Comparison of ENCODE assay signal across 32 cellular contexts in the genomic region with DNA sequence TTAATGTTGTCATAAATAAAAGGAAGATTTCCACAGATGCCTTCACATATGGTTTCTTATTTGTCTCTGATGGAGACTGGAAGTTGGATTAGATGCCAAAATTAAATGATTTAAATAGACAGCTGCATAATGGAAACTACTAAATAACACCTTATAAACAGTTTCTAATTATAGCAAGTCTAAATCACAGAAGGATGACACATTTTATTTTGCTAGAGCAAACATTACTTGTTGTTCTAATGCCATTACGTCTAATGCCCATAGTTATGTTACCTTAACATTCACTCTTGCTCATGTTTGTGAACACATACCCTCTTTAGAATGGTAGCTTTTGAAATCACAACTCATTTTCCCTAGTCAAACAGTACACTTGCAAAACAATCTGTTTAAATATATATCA.
"Had no signal": no experiment of that assay in that cellular context is flagged by ENCODE, and none has a peak within 500 bp of the region (broad histone marks: within the 10 kb centered on the region; RNA-seq: fewer than 3 reads in every experiment).

No MANE protein-coding gene starts in this region.

- H3K36me3 ChIP-seq: neutrophil, ovary, right lobe of liver, sigmoid colon, spleen, stomach, thoracic aorta, thyroid gland, tibial nerve, upper lobe of left lung, vagina had no signal

- H3K27me3 ChIP-seq: neutrophil, ovary, right lobe of liver, sigmoid colon, spleen, stomach, thyroid gland, tibial nerve, upper lobe of left lung, vagina had no signal

- H3K27ac ChIP-seq: neutrophil, ovary, parathyroid adenoma, psoas muscle, right lobe of liver, sigmoid colon, skin epidermis, spleen, stomach, thoracic aorta, thyroid gland, tibial nerve, upper lobe of left lung, vagina had no signal

- H3K27ac Mint-ChIP-seq: naive thymus-derived CD8-positive, alpha-beta T cell; natural killer cell treated with Interleukin-12 subunit alpha and Interleukin-12 subunit beta and Interleukin-15 and Interleukin-18, amount 100 ng/mL, for 72 hours; nephron progenitor cell; progenitor cell of endocrine pancreas; stimulated activated effector memory CD8-positive, alpha-beta T cell treated with anti-CD3 and anti-CD28 coated beads, Interleukin-12 subunit alpha, Interleukin-12 subunit beta, amount 100 ng/mL, for 72 hours; stimulated activated naive B cell treated with anti-CD40 and anti-IgM and Interleukin-4, amounts not matched to agents 10 μg/mL and 1 μg/mL and 100 μg/mL, for 72 hours; stimulated activated naive CD8-positive, alpha-beta T cell treated with anti-CD3 and anti-CD28 coated beads, Interleukin-15, Interleukin-2, amounts not matched to agents 100 ng/mL and 50 ng/mL, for 24 hours had no signal

- H3K9me3 Mint-ChIP-seq: nephron progenitor cell; neural crest cell; stimulated activated naive B cell treated with anti-CD40 and anti-IgM and Interleukin-4, amounts not matched to agents 10 μg/mL and 1 μg/mL and 100 μg/mL, for 72 hours; stimulated activated naive CD8-positive, alpha-beta T cell treated with anti-CD3 and anti-CD28 coated beads, Interleukin-15, Interleukin-2, amounts not matched to agents 100 ng/mL and 50 ng/mL, for 24 hours had no signal

- DNase-seq: naive thymus-derived CD8-positive, alpha-beta T cell; nephron progenitor cell; nucleus accumbens; ovary; posterior cingulate gyrus; psoas muscle; right cardiac atrium; right lobe of liver; sigmoid colon; spleen; stimulated activated CD4-positive, alpha-beta T cell treated with anti-CD3 and anti-CD28 coated beads, Interleukin-12 subunit alpha, Interleukin-12 subunit beta, amount 100 ng/mL, for 4 hours; stimulated activated CD4-positive, alpha-beta T cell treated with anti-CD3 and anti-CD28 coated beads, Interleukin-2, amount 100 ng/mL, for 24 hours; stimulated activated CD4-positive, alpha-beta T cell treated with anti-CD3 and anti-CD28 coated beads, Interleukin-2, amount 100 ng/mL, for 48 hours; stimulated activated CD4-positive, alpha-beta T cell treated with anti-CD3 and anti-CD28 coated beads, Interleukin-4, amount 100 ng/mL, for 24 hours; stimulated activated naive B cell treated with anti-CD40 and anti-IgM and Interleukin-4, amounts not matched to agents 10 μg/mL and 1 μg/mL and 100 μg/mL, for 72 hours; stimulated activated naive CD4-positive, alpha-beta T cell treated with Interleukin-2 at 50 U/mL for 16 hours; stomach; thyroid gland; trophoblast cell; upper lobe of left lung had no signal

- H3K4me3 Mint-ChIP-seq: naive thymus-derived CD8-positive, alpha-beta T cell; natural killer cell treated with Interleukin-12 subunit alpha and Interleukin-12 subunit beta and Interleukin-15 and Interleukin-18, amount 100 ng/mL, for 72 hours; nephron progenitor cell; neural crest cell; stimulated activated effector memory CD8-positive, alpha-beta T cell treated with anti-CD3 and anti-CD28 coated beads, Interleukin-12 subunit alpha, Interleukin-12 subunit beta, amount 100 ng/mL, for 72 hours; stimulated activated naive B cell treated with anti-CD40 and anti-IgM and Interleukin-4, amounts not matched to agents 10 μg/mL and 1 μg/mL and 100 μg/mL, for 72 hours; stimulated activated naive CD8-positive, alpha-beta T cell treated with anti-CD3 and anti-CD28 coated beads, Interleukin-15, Interleukin-2, amounts not matched to agents 100 ng/mL and 50 ng/mL, for 24 hours had no signal

- ATAC-seq: naive thymus-derived CD8-positive, alpha-beta T cell; natural killer cell treated with Interleukin-12 subunit alpha and Interleukin-12 subunit beta and Interleukin-15 and Interleukin-18, amount 100 ng/mL, for 72 hours; right cardiac atrium; right lobe of liver; stimulated activated effector memory CD8-positive, alpha-beta T cell treated with anti-CD3 and anti-CD28 coated beads, Interleukin-12 subunit alpha, Interleukin-12 subunit beta, amount 100 ng/mL, for 72 hours; stimulated activated naive B cell treated with anti-CD40 and anti-IgM and Interleukin-4, amounts not matched to agents 10 μg/mL and 1 μg/mL and 100 μg/mL, for 72 hours had no signal

- H3K4me1 ChIP-seq: parathyroid adenoma, psoas muscle, right lobe of liver, sigmoid colon, spleen, stomach, thyroid gland, tibial nerve, upper lobe of left lung, vagina had no signal

- H3K4me1 Mint-ChIP-seq: neural crest cell; stimulated activated effector memory CD8-positive, alpha-beta T cell treated with anti-CD3 and anti-CD28 coated beads, Interleukin-12 subunit alpha, Interleukin-12 subunit beta, amount 100 ng/mL, for 72 hours; stimulated activated naive B cell treated with anti-CD40 and anti-IgM and Interleukin-4, amounts not matched to agents 10 μg/mL and 1 μg/mL and 100 μg/mL, for 72 hours had no signal

- H3K36me3 Mint-ChIP-seq: naive thymus-derived CD8-positive, alpha-beta T cell; natural killer cell treated with Interleukin-12 subunit alpha and Interleukin-12 subunit beta and Interleukin-15 and Interleukin-18, amount 100 ng/mL, for 72 hours; stimulated activated effector memory CD8-positive, alpha-beta T cell treated with anti-CD3 and anti-CD28 coated beads, Interleukin-12 subunit alpha, Interleukin-12 subunit beta, amount 100 ng/mL, for 72 hours; stimulated activated naive B cell treated with anti-CD40 and anti-IgM and Interleukin-4, amounts not matched to agents 10 μg/mL and 1 μg/mL and 100 μg/mL, for 72 hours had no signal

- H3K27me3 Mint-ChIP-seq: naive thymus-derived CD8-positive, alpha-beta T cell; natural killer cell treated with Interleukin-12 subunit alpha and Interleukin-12 subunit beta and Interleukin-15 and Interleukin-18, amount 100 ng/mL, for 72 hours; progenitor cell of endocrine pancreas; stimulated activated naive B cell treated with anti-CD40 and anti-IgM and Interleukin-4, amounts not matched to agents 10 μg/mL and 1 μg/mL and 100 μg/mL, for 72 hours; stimulated activated naive CD8-positive, alpha-beta T cell treated with anti-CD3 and anti-CD28 coated beads, Interleukin-15, Interleukin-2, amounts not matched to agents 100 ng/mL and 50 ng/mL, for 24 hours had no signal

- H3K9me3 ChIP-seq: neutrophil, ovary, psoas muscle, right lobe of liver, sigmoid colon, thoracic aorta, thyroid gland, tibial nerve, upper lobe of left lung, vagina had no signal

- H3K4me3 ChIP-seq: ovary, psoas muscle, right lobe of liver, sigmoid colon, skin epidermis, smooth muscle cell, spleen, stomach, thoracic aorta, thyroid gland, tibial nerve, upper lobe of left lung, vagina had no signal
